Comparison of ENCODE assay signal across 28 cellular contexts in the genomic region with DNA sequence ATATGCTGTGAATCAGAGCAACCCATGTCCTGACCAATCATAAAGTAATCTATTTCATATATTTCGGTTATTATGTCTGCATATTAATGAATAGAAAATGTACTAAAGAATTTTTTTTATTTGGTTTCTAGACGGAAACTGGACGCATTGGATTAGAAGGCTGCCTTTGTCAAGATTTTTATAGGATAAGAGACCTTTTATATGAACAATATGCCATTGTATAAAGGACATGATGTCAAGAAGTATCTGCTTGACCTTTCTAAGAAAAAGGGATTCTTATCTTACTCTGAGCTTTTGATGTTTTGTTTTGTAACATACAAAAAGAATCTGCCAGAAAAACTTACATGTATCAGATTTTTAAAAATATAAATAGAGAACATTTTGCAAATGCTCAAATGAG.
"Had no signal": no experiment of that assay in that cellular context is flagged by ENCODE, and none has a peak within 500 bp of the region (broad histone marks: within the 10 kb centered on the region; RNA-seq: fewer than 3 reads in every experiment).

No MANE protein-coding gene starts in this region.

- H3K4me1 ChIP-seq: colonic mucosa, foreskin keratinocyte, gastroesophageal sphincter had no signal

- H3K4me3 ChIP-seq: colonic mucosa, gastroesophageal sphincter had no signal

- DNase-seq: activated B cell treated with CpG ODN at 0.5 μM for 24 hours; activated CD4-positive, alpha-beta memory T cell treated with anti-CD3 and anti-CD28 coated beads for 36 hours; activated CD4-positive, alpha-beta T cell treated with anti-CD3 and anti-CD28 coated beads for 48 hours; activated CD4-positive, alpha-beta T cell treated with anti-CD3 and anti-CD28 coated beads, Interleukin-2, amount 50 U/mL, for 1 hour; activated CD8-positive, alpha-beta memory T cell treated with anti-CD3 and anti-CD28 coated beads, Interleukin-2, amount 10 ng/mL, durations not matched to agents 7 days and 5 days; activated CD8-positive, alpha-beta memory T cell treated with anti-CD3 and anti-CD28 coated beads, Interleukin-2, amount 50 U/mL, for 4 hours; activated CD8-positive, alpha-beta T cell treated with anti-CD3 and anti-CD28 coated beads, Interleukin-2, amount 10 ng/mL, durations not matched to agents 7 days and 5 days; activated effector memory CD4-positive, alpha-beta T cell treated with anti-CD3 and anti-CD28 coated beads, Interleukin-2, amount 50 U/mL, for 16 hours; activated naive CD4-positive, alpha-beta T cell treated with anti-CD3 and anti-CD28 coated beads for 36 hours; activated naive CD8-positive, alpha-beta T cell treated with anti-CD3 and anti-CD28 coated beads, Interleukin-2, amount 10 ng/mL, durations not matched to agents 7 days and 5 days; activated T-cell treated with anti-CD3 and anti-CD28 coated beads, Interleukin-2, amount 50 U/mL, for 1 hour; activated T-cell treated with anti-CD3 and anti-CD28 coated beads, Interleukin-2, amount 50 U/mL, for 48 hours; caudate nucleus; colonic mucosa; effector CD8-positive, alpha-beta T cell; foreskin keratinocyte; head of caudate nucleus; T-helper 1 cell; T-helper 17 cell; T1000; WERI-Rb-1 had no signal

- ATAC-seq: activated CD4-positive, CD25-positive, alpha-beta regulatory T cell treated with anti-CD3 and anti-CD28 coated beads, Interleukin-2, amount 50 U/mL, for 24 hours; activated CD8-positive, alpha-beta memory T cell treated with anti-CD3 and anti-CD28 coated beads, Interleukin-2, amount 10 ng/mL, durations not matched to agents 7 days and 5 days; activated CD8-positive, alpha-beta T cell treated with anti-CD3 and anti-CD28 coated beads, Interleukin-2, amount 10 ng/mL, durations not matched to agents 7 days and 5 days; activated naive CD4-positive, alpha-beta T cell treated with anti-CD3 and anti-CD28 coated beads, Interleukin-2, amount 50 U/mL, for 72 hours; esophagus mucosa; foreskin keratinocyte; gastroesophageal sphincter; T-helper 17 cell had no signal

- H3K27ac ChIP-seq: colonic mucosa, foreskin keratinocyte, WERI-Rb-1 had no signal

- FAIRE-seq: astrocyte, endometrium, endothelial cell of umbilical vein had no signal

- H3K27me3 ChIP-seq: colonic mucosa, foreskin keratinocyte, gastroesophageal sphincter had no signal

- H3K9me3 ChIP-seq: colonic mucosa had no signal
